24 cellular contexts compared by ENCODE assay signal in genomic region chr3:142916611-142917010, GRCh38. TPM values are rescaled to one million over a fixed set of nuclear protein-coding genes. Genes with fewer than 3 reads are reported as not detected.
"Had no signal": no experiment of that assay in that cellular context is flagged by ENCODE, and none has a peak within 500 bp of the region (broad histone marks: within the 10 kb centered on the region; RNA-seq: fewer than 3 reads in every experiment).

No MANE protein-coding gene starts in this region.

- H3K27ac ChIP-seq: gastrocnemius medialis, left ventricle myocardium inferior, right lobe of liver, thoracic aorta, upper lobe of right lung, WERI-Rb-1 had no signal

- H3K4me3 ChIP-seq: gastrocnemius medialis, left ventricle myocardium inferior, right lobe of liver, thoracic aorta, upper lobe of right lung had no signal

- H3K9me3 Mint-ChIP-seq: central memory CD8-positive, alpha-beta T cell; stimulated activated memory B cell treated with anti-CD40 and anti-IgM and Interleukin-4, amounts not matched to agents 10 μg/mL and 1 μg/mL and 100 μg/mL, for 72 hours had no signal

- H3K36me3 Mint-ChIP-seq: activated naive CD4-positive, alpha-beta T cell treated with anti-CD3 and anti-CD28 coated beads, Interleukin-2, amount 50 U/mL, for 72 hours; stimulated activated memory B cell treated with anti-CD40 and anti-IgM and Interleukin-4, amounts not matched to agents 10 μg/mL and 1 μg/mL and 100 μg/mL, for 72 hours had no signal

- H3K4me3 Mint-ChIP-seq: activated CD8-positive, alpha-beta T cell treated with anti-CD3 and anti-CD28 coated beads, Interleukin-2, amount 10 ng/mL, durations not matched to agents 7 days and 5 days; central memory CD8-positive, alpha-beta T cell; stimulated activated memory B cell treated with anti-CD40 and anti-IgM and Interleukin-4, amounts not matched to agents 10 μg/mL and 1 μg/mL and 100 μg/mL, for 72 hours had no signal

- DNase-seq: activated CD4-positive, alpha-beta T cell treated with anti-CD3 and anti-CD28 coated beads, Interleukin-2, amount 50 U/mL, for 1 hour; activated CD4-positive, CD25-positive, alpha-beta regulatory T cell treated with anti-CD3 and anti-CD28 coated beads, Interleukin-2, amount 50 U/mL, for 72 hours; activated CD8-positive, alpha-beta T cell treated with anti-CD3 and anti-CD28 coated beads, Interleukin-2, amount 10 ng/mL, durations not matched to agents 7 days and 5 days; activated gamma-delta T cell treated with Interleukin-2 at 50 U/mL for 16 hours; activated T-cell treated with anti-CD3 and anti-CD28 coated beads, Interleukin-2, amount 50 U/mL, for 1 hour; aorta; gastrocnemius medialis; head of caudate nucleus; hypothalamus; left ventricle myocardium inferior; nucleus accumbens; posterior cingulate gyrus; right lobe of liver; small intestine; stimulated activated CD4-positive, alpha-beta T cell treated with anti-CD3 and anti-CD28 coated beads, Interleukin-15, amount 100 ng/mL, for 24 hours; T-helper 1 cell; upper lobe of right lung; WERI-Rb-1 had no signal

- H3K4me1 ChIP-seq: gastrocnemius medialis, upper lobe of right lung had no signal

- H3K9me3 ChIP-seq: gastrocnemius medialis, left ventricle myocardium inferior, right lobe of liver, thoracic aorta, upper lobe of right lung had no signal

- H3K36me3 ChIP-seq: gastrocnemius medialis, left ventricle myocardium inferior, right lobe of liver, thoracic aorta, upper lobe of right lung, WERI-Rb-1 had no signal

- ATAC-seq: activated CD8-positive, alpha-beta T cell treated with anti-CD3 and anti-CD28 coated beads, Interleukin-2, amount 10 ng/mL, durations not matched to agents 7 days and 5 days; activated naive CD4-positive, alpha-beta T cell treated with anti-CD3 and anti-CD28 coated beads, Interleukin-2, amount 50 U/mL, for 72 hours; gastrocnemius medialis; right lobe of liver; stimulated activated memory B cell treated with anti-CD40 and anti-IgM and Interleukin-4, amounts not matched to agents 10 μg/mL and 1 μg/mL and 100 μg/mL, for 72 hours; upper lobe of right lung had no signal

- H3K27me3 ChIP-seq: gastrocnemius medialis, right lobe of liver, upper lobe of right lung had no signal

- H3K4me1 Mint-ChIP-seq: stimulated activated memory B cell treated with anti-CD40 and anti-IgM and Interleukin-4, amounts not matched to agents 10 μg/mL and 1 μg/mL and 100 μg/mL, for 72 hours had no signal

- H3K27ac Mint-ChIP-seq: activated CD8-positive, alpha-beta T cell treated with anti-CD3 and anti-CD28 coated beads, Interleukin-2, amount 10 ng/mL, durations not matched to agents 7 days and 5 days; activated naive CD4-positive, alpha-beta T cell treated with anti-CD3 and anti-CD28 coated beads, Interleukin-2, amount 50 U/mL, for 72 hours; stimulated activated memory B cell treated with anti-CD40 and anti-IgM and Interleukin-4, amounts not matched to agents 10 μg/mL and 1 μg/mL and 100 μg/mL, for 72 hours had no signal

RNA-seq across cellular contexts. Expression of gene PCOLCE2, which starts 27.7 kb away (rescaled TPM):
- total RNA-seq: activated CD8-positive, alpha-beta T cell treated with anti-CD3 and anti-CD28 coated beads, Interleukin-2, amount 10 ng/mL, durations not matched to agents 7 days and 5 days; activated naive CD4-positive, alpha-beta T cell treated with anti-CD3 and anti-CD28 coated beads, Interleukin-2, amount 50 U/mL, for 72 hours had no signal

RNA-seq across cellular contexts. Expression of gene PAQR9, which starts 46.9 kb away (rescaled TPM):
- total RNA-seq: activated CD8-positive, alpha-beta T cell treated with anti-CD3 and anti-CD28 coated beads, Interleukin-2, amount 10 ng/mL, durations not matched to agents 7 days and 5 days; activated naive CD4-positive, alpha-beta T cell treated with anti-CD3 and anti-CD28 coated beads, Interleukin-2, amount 50 U/mL, for 72 hours; aorta; fibroblast of lung; myocyte; upper lobe of right lung had no signal
- polyA plus RNA-seq: aorta, fibroblast of lung, small intestine had no signal
